Comparison of ENCODE assay signal across 14 cellular contexts in genomic region chr15:64437982-64438381, GRCh38.
"Had no signal": no experiment of that assay in that cellular context is flagged by ENCODE, and none has a peak within 500 bp of the region (broad histone marks: within the 10 kb centered on the region; RNA-seq: fewer than 3 reads in every experiment).

No MANE protein-coding gene starts in this region.

- H3K4me1 Mint-ChIP-seq: WTC11 had no signal

- ATAC-seq: left cardiac atrium, lower lobe of right lung, WTC11 had no signal

- H3K27ac Mint-ChIP-seq: endodermal cell, WTC11 had no signal

- H3K9me3 ChIP-seq: lower lobe of right lung, neutrophil, sigmoid colon, SK-N-SH, spleen had no signal

- H3K36me3 ChIP-seq: sigmoid colon had no signal

- H3K9me3 Mint-ChIP-seq: endodermal cell, WTC11 had no signal

- DNase-seq: activated CD4-positive, alpha-beta T cell treated with anti-CD3 and anti-CD28 coated beads for 48 hours; activated effector memory CD4-positive, alpha-beta T cell treated with anti-CD3 and anti-CD28 coated beads, Interleukin-2, amount 50 U/mL, for 16 hours; activated T-cell treated with anti-CD3 and anti-CD28 coated beads for 4 hours; dorsolateral prefrontal cortex; endodermal cell; left cardiac atrium; lower lobe of right lung; sigmoid colon; SK-N-SH; spleen had no signal

- H3K4me3 Mint-ChIP-seq: endodermal cell, WTC11 had no signal

- FAIRE-seq: TTC549 had no signal

- H3K36me3 Mint-ChIP-seq: WTC11 had no signal

- H3K4me3 ChIP-seq: dorsolateral prefrontal cortex, lower lobe of right lung, sigmoid colon, spleen had no signal

- H3K27ac ChIP-seq: dorsolateral prefrontal cortex, lower lobe of right lung, neutrophil, parathyroid adenoma, sigmoid colon, spleen had no signal

- H3K27me3 ChIP-seq: dorsolateral prefrontal cortex, neutrophil, sigmoid colon, spleen had no signal

- H3K4me1 ChIP-seq: lower lobe of right lung, parathyroid adenoma had no signal
